In the genomic region with DNA sequence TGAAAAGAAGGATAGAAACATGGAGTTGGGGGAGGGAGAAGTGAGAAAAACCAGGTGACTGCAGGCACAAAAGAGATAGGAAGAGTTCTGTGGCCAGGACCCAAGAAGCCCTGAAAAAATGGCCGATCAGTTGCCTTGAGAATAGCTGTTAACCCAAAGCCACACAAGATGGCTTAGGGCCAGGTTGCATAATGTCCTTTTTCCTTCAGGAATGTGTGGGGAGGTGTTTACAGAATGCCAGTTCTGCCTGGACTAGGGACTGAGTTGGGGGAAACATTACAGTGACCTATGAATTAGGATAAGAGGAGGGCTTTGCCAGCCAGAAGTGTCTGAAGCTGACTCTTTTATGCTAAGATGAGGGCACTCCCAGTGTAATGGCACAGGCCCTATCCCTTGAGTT, we compare ENCODE assay signal across 22 cellular contexts. TPM values are rescaled to one million over a fixed set of nuclear protein-coding genes. Genes with fewer than 3 reads are reported as not detected.
A peak's percentile ranks its signal among the peaks of the same experiment; 100 is the strongest.
DNase-seq lines count a peak whose midpoint lies in the region; ATAC-seq, FAIRE-seq and TF ChIP-seq lines count a peak whose summit lies in the region.
"Had no signal": no experiment of that assay in that cellular context is flagged by ENCODE, and none has a peak within 500 bp of the region (broad histone marks: within the 10 kb centered on the region; RNA-seq: fewer than 3 reads in every experiment).

No MANE protein-coding gene starts in this region.

- peaks cover 8% of the 10 kb centered on the region for H3K36me3 Mint-ChIP-seq in activated CD8-positive, alpha-beta T cell treated with anti-CD3 and anti-CD28 coated beads, Interleukin-2, amount 10 ng/mL, durations not matched to agents 7 days and 5 days (ENCODE audit: low read depth)
- no peaks in the 10 kb centered on the region for H3K36me3 Mint-ChIP-seq in activated CD8-positive, alpha-beta T cell treated with anti-CD3 and anti-CD28 coated beads for 36 hours (ENCODE audit: low read depth)
- no peaks in the 10 kb centered on the region for H3K36me3 Mint-ChIP-seq in effector memory CD8-positive, alpha-beta T cell (ENCODE audit: insufficient read depth)
- H3K36me3 Mint-ChIP-seq: CD8-positive, alpha-beta T cell had no signal

- H3K4me3 ChIP-seq in keratinocyte (ENCODE audit: control insufficient read depth in 2 of 3, extremely low read depth in 1 of 3, insufficient read depth in 2 of 3, low read depth in 1 of 3, low read length in 3 of 3): no peak overlapping the region
- H3K4me3 ChIP-seq in pancreas: no peak overlapping the region
- H3K4me3 ChIP-seq: GM12878 had no signal

- H3K9me3 Mint-ChIP-seq in activated CD8-positive, alpha-beta T cell treated with anti-CD3 and anti-CD28 coated beads, Interleukin-2, amount 10 ng/mL, durations not matched to agents 7 days and 5 days (ENCODE audit: insufficient read depth): no peaks in the 10 kb centered on the region
- no peaks in the 10 kb centered on the region for H3K9me3 Mint-ChIP-seq in activated CD8-positive, alpha-beta T cell treated with anti-CD3 and anti-CD28 coated beads for 36 hours
- H3K9me3 Mint-ChIP-seq in effector memory CD8-positive, alpha-beta T cell: no peaks in the 10 kb centered on the region
- H3K9me3 Mint-ChIP-seq: CD8-positive, alpha-beta T cell had no signal

- POLR2A ChIA-PET in activated CD8-positive, alpha-beta T cell treated with anti-CD3 and anti-CD28 coated beads, Interleukin-2, amount 10 ng/mL, durations not matched to agents 7 days and 5 days (lab: Charles Lee): no interaction called here
- POLR2A ChIA-PET in activated CD8-positive, alpha-beta T cell treated with anti-CD3 and anti-CD28 coated beads for 36 hours (lab: Charles Lee): no interaction called here

- WGBS in pancreas, 2 donors: 5 to 18% methylated on average over 1 of the region's 1 CpG

- no peak for DNase-seq in activated CD8-positive, alpha-beta T cell treated with anti-CD3 and anti-CD28 coated beads, Interleukin-2, amount 10 ng/mL, durations not matched to agents 7 days and 5 days
- no peak for DNase-seq in activated CD8-positive, alpha-beta T cell treated with anti-CD3 and anti-CD28 coated beads for 36 hours
- DNase-seq in H4 (ENCODE audit: low spot score) (peak; percentile 11), keratinocyte (ENCODE audit: low read depth, low spot score) (no peak), pancreas (peak in 1 of 6 donors; percentile 37), NCI-H446 (lab: John Stamatoyannopoulos, UW) (no peak)
- no peak for DNase-seq in effector memory CD8-positive, alpha-beta T cell
- DNase-seq: BE2C; Calu3; CD8-positive, alpha-beta T cell; GF-D8; GOT3; NCI-H1105 treated with DMSO at 0.1 percent for 48 hours; NCI-H1694; NCI-H2081 treated with DMSO at 0.1 percent for 48 hours; NCI-H510A; NCI-H774; OCI-M1; Right ventricle myocardium superior had no signal

- peak overlapping the region; percentile 78 for H3K27ac Mint-ChIP-seq in activated CD8-positive, alpha-beta T cell treated with anti-CD3 and anti-CD28 coated beads, Interleukin-2, amount 10 ng/mL, durations not matched to agents 7 days and 5 days
- no peak overlapping the region for H3K27ac Mint-ChIP-seq in activated CD8-positive, alpha-beta T cell treated with anti-CD3 and anti-CD28 coated beads for 36 hours
- H3K27ac Mint-ChIP-seq in effector memory CD8-positive, alpha-beta T cell: no peak overlapping the region

- TF ChIP-seq CTCF in activated CD8-positive, alpha-beta T cell treated with anti-CD3 and anti-CD28 coated beads for 36 hours (IDR thresholded peaks at IDR 0.05): no peak
- no peak for TF ChIP-seq CTCF in keratinocyte (optimal IDR thresholded peaks at IDR 0.05 in 1 of 3, IDR thresholded peaks at IDR 0.05 in 1 of 3, conservative IDR thresholded peaks at IDR 0.05 in 1 of 3; ENCODE audit: extremely low read depth in 1 of 3, insufficient read depth in 2 of 3, low read length in 3 of 3)
- TF ChIP-seq CTCF in pancreas (IDR thresholded peaks at IDR 0.05): no peak

- H3K4me3 Mint-ChIP-seq in activated CD8-positive, alpha-beta T cell treated with anti-CD3 and anti-CD28 coated beads, Interleukin-2, amount 10 ng/mL, durations not matched to agents 7 days and 5 days: no peak overlapping the region
- H3K4me3 Mint-ChIP-seq in activated CD8-positive, alpha-beta T cell treated with anti-CD3 and anti-CD28 coated beads for 36 hours: no peak overlapping the region
- H3K4me3 Mint-ChIP-seq in effector memory CD8-positive, alpha-beta T cell: no peak overlapping the region
- H3K4me3 Mint-ChIP-seq: CD8-positive, alpha-beta T cell had no signal

- no peaks in the 10 kb centered on the region for H3K27me3 Mint-ChIP-seq in activated CD8-positive, alpha-beta T cell treated with anti-CD3 and anti-CD28 coated beads, Interleukin-2, amount 10 ng/mL, durations not matched to agents 7 days and 5 days (ENCODE audit: low read depth)
- H3K27me3 Mint-ChIP-seq in activated CD8-positive, alpha-beta T cell treated with anti-CD3 and anti-CD28 coated beads for 36 hours: no peaks in the 10 kb centered on the region
- peaks cover 0 to 18% of the 10 kb centered on the region in 2 donors for H3K27me3 Mint-ChIP-seq in effector memory CD8-positive, alpha-beta T cell

- ATAC-seq in activated CD8-positive, alpha-beta T cell treated with anti-CD3 and anti-CD28 coated beads, Interleukin-2, amount 10 ng/mL, durations not matched to agents 7 days and 5 days: no peak
- ATAC-seq in activated CD8-positive, alpha-beta T cell treated with anti-CD3 and anti-CD28 coated beads for 36 hours: no peak
- ATAC-seq in pancreas (peak; percentile 7 to 59 (median 38)), GM21360 (IDR thresholded peaks at IDR 0.05; ENCODE audit: unreplicated experiment) (no peak)
- no peak for ATAC-seq in effector memory CD8-positive, alpha-beta T cell (replicated peaks)
- ATAC-seq: CD8-positive, alpha-beta T cell; GM12878 had no signal

- H3K36me3 ChIP-seq in keratinocyte (ENCODE audit: control insufficient read depth in 2 of 2, extremely low read depth in 1 of 2, insufficient read depth in 2 of 2, low read length in 2 of 2) (no peaks in the 10 kb centered on the region), pancreas (no peaks in the 10 kb centered on the region)
- H3K36me3 ChIP-seq: BE2C had no signal

- H3K4me1 Mint-ChIP-seq in activated CD8-positive, alpha-beta T cell treated with anti-CD3 and anti-CD28 coated beads, Interleukin-2, amount 10 ng/mL, durations not matched to agents 7 days and 5 days (ENCODE audit: low read depth): peaks cover 59% of the 10 kb centered on the region
- peaks cover 30% of the 10 kb centered on the region for H3K4me1 Mint-ChIP-seq in activated CD8-positive, alpha-beta T cell treated with anti-CD3 and anti-CD28 coated beads for 36 hours (ENCODE audit: low read depth)
- H3K4me1 Mint-ChIP-seq in effector memory CD8-positive, alpha-beta T cell (ENCODE audit: low read depth in 2 of 2): peaks cover 21 to 36% of the 10 kb centered on the region in 2 donors

- dilution Hi-C loops in keratinocyte (cut with MboI; ENCODE audit: extremely low pct_ligation_motif_present, low sequenced_read_pairs): no loop called here

- H3K27me3 ChIP-seq in keratinocyte (ENCODE audit: control insufficient read depth, extremely low read depth, insufficient read depth, low read length) (no peaks in the 10 kb centered on the region), pancreas (no peaks in the 10 kb centered on the region)
- H3K27me3 ChIP-seq: BE2C had no signal

- peak overlapping the region; percentile 26 for H2AFZ ChIP-seq in keratinocyte (ENCODE audit: control insufficient read depth, low read length)

- intact Hi-C loops in activated CD8-positive, alpha-beta T cell treated with anti-CD3 and anti-CD28 coated beads for 36 hours (cut with micrococcal nuclease): no loop called here
- intact Hi-C loops in pancreas (cut with DNase I): no loop called here

- H3K4me2 ChIP-seq in keratinocyte (ENCODE audit: control insufficient read depth, extremely low read depth, insufficient read depth, low read depth, low read length): no peak overlapping the region

- FAIRE-seq in keratinocyte (lab: Jason Lieb, UNC) (peak; percentile 44), pancreas (lab: Jason Lieb, UNC) (no peak)
- FAIRE-seq: A204.1, GM12878 had no signal

- H3K27ac ChIP-seq in keratinocyte (ENCODE audit: control insufficient read depth, insufficient read depth, low read length): no peak overlapping the region
- no peak overlapping the region for H3K27ac ChIP-seq in pancreas

- H3K79me2 ChIP-seq in keratinocyte (ENCODE audit: control insufficient read depth, insufficient read depth, low read length): no peaks in the 10 kb centered on the region

- H3K9ac ChIP-seq in keratinocyte (ENCODE audit: control insufficient read depth, extremely low read depth, insufficient read depth, low read length): no peak overlapping the region

- H4K20me1 ChIP-seq in keratinocyte (ENCODE audit: control insufficient read depth, extremely low read depth, insufficient read depth, low read length): no peaks in the 10 kb centered on the region

- no peaks in the 10 kb centered on the region for H3K9me1 ChIP-seq in keratinocyte (ENCODE audit: control insufficient read depth, extremely low read depth, insufficient read depth, low read length)

- H3K4me1 ChIP-seq in keratinocyte (ENCODE audit: control insufficient read depth, extremely low read depth, insufficient read depth, low read length): peaks cover 28% of the 10 kb centered on the region
- H3K4me1 ChIP-seq in pancreas: peaks cover 5 to 13% (median 11%) of the 10 kb centered on the region in 3 donors
- H3K4me1 ChIP-seq: BE2C had no signal

- H3K9me3 ChIP-seq in keratinocyte (ENCODE audit: control insufficient read depth, low read depth, low read length) (no peaks in the 10 kb centered on the region), pancreas (no peaks in the 10 kb centered on the region)
- H3K9me3 ChIP-seq: BE2C had no signal

- CTCF ChIA-PET in activated CD8-positive, alpha-beta T cell treated with anti-CD3 and anti-CD28 coated beads, Interleukin-2, amount 10 ng/mL, durations not matched to agents 7 days and 5 days (lab: Charles Lee): interaction anchor here (0.7 to 3.0 kb wide), 3 partner anchors 11 to 113 kb away, joined by 3 to 23 read pairs (median 5); no protein-coding TSS in a partner anchor
- CTCF ChIA-PET in activated CD8-positive, alpha-beta T cell treated with anti-CD3 and anti-CD28 coated beads for 36 hours (lab: Charles Lee): no interaction called here

RNA-seq across cellular contexts. Expression of a gene that starts 17.1 kb away (rescaled TPM):
- under 1 TPM; 0.08 to 0.16 TPM for total RNA-seq in activated CD8-positive, alpha-beta T cell treated with anti-CD3 and anti-CD28 coated beads, Interleukin-2, amount 10 ng/mL, durations not matched to agents 7 days and 5 days
- under 1 TPM; 0.79 to 0.96 TPM for total RNA-seq in activated CD8-positive, alpha-beta T cell treated with anti-CD3 and anti-CD28 coated beads for 36 hours
- total RNA-seq in H4 (2014; rRNA removed; shearing (Covaris generic)): 0.12 and 0.15 TPM in 2 replicates
- polyA plus RNA-seq in keratinocyte (25.1 to 38.0 TPM (median 26.3 TPM) in 3 replicates), pancreas (10 to 100 TPM; 11.6 to 22.4 TPM)
- 13.8 TPM for polyA plus RNA-seq in keratinocyte (2011; ENCODE audit: low read depth)
- polyA plus RNA-seq in keratinocyte (2011; cell fraction: cytosol; rRNA removed): 18.4 and 27.4 TPM in 2 replicates
- polyA plus RNA-seq in keratinocyte (2011; cell fraction: nucleus; rRNA removed): 29.7 and 36.8 TPM in 2 replicates
- polyA plus RNA-seq in keratinocyte (2012; ENCODE audit: low replicate concordance): 21.0 and 22.9 TPM in 2 replicates
- 4.9 to 22.2 TPM (median 12.2 TPM) in 3 replicates for polyA minus RNA-seq in keratinocyte
- polyA minus RNA-seq in keratinocyte (2011; cell fraction: cytosol; rRNA and poly(A)+ RNA removed): 23.8 TPM
- polyA minus RNA-seq in keratinocyte (2011; cell fraction: nucleus; rRNA and poly(A)+ RNA removed): 20.2 and 25.4 TPM in 2 replicates
- total RNA-seq in pancreas: 10 to 100 TPM in 5 of 6 donors, 1 to 10 TPM in 1; 6.9 to 13.3 (median 10.3) TPM
- total RNA-seq: GM12878 had no signal
- polyA plus RNA-seq: GM12878 had no signal

Comparison
In these comparisons a context has a peak if more than half of its experiments do, and no peak if none do; other contexts are left out.
1. ATAC-seq: peak in pancreas (4 of 4); none in activated CD8-positive, alpha-beta T cell treated with anti-CD3 and anti-CD28 coated beads, Interleukin-2, amount 10 ng/mL, durations not matched to agents 7 days and 5 days (single experiment), activated CD8-positive, alpha-beta T cell treated with anti-CD3 and anti-CD28 coated beads for 36 hours (single experiment), effector memory CD8-positive, alpha-beta T cell (single experiment) and GM21360 (single experiment).